8 cellular contexts compared by ENCODE assay signal in the genomic region with DNA sequence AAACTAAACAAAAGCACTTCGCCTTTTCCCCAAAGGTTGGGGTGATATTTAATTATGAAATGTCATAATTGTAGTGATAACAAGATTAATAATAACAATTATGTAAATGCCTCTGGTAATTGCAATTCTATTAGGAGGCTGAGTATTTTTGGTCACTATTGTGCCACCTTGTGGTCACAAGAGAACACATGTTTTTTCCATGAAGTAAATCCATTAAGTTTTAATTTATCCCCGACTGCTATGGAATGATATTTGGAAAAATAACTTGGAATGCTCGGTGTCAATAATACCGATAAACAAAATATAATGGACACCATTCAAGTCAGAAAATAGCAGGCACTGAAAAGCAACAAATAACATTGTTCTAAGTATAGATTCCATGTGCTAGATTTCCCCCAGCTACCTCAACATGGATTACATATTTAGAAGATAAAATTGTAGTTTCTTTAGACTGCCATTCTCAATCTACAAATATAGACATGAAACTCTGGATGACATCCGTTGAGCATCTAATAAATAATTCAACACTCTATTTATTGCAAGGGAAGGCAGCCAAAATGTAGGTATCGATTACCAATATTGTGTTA. TPM values are rescaled to one million over a fixed set of nuclear protein-coding genes. Genes with fewer than 3 reads are reported as not detected.
A peak's percentile ranks its signal among the peaks of the same experiment; 100 is the strongest.
DNase-seq lines count a peak whose midpoint lies in the region; ATAC-seq and TF ChIP-seq lines count a peak whose summit lies in the region.

No MANE protein-coding gene starts in this region.

- H3K9me3 ChIP-seq in Peyer's patch: no peaks in the 10 kb centered on the region
- H3K9me3 ChIP-seq in tibial nerve: no peaks in the 10 kb centered on the region

- no peaks in the 10 kb centered on the region for H3K4me1 Mint-ChIP-seq in activated CD8-positive, alpha-beta T cell treated with anti-CD3 and anti-CD28 coated beads for 36 hours (ENCODE audit: low read depth)
- no peaks in the 10 kb centered on the region for H3K4me1 Mint-ChIP-seq in activated CD8-positive, alpha-beta T cell treated with anti-CD3 and anti-CD28 coated beads, Interleukin-2, amount 10 ng/mL, durations not matched to agents 7 days and 5 days (ENCODE audit: low read depth)
- no peaks in the 10 kb centered on the region for H3K4me1 Mint-ChIP-seq in T-cell

- H3K27me3 ChIP-seq in Peyer's patch (no peaks in the 10 kb centered on the region), tibial nerve (no peaks in the 10 kb centered on the region)

- no peak overlapping the region for H3K27ac Mint-ChIP-seq in activated CD8-positive, alpha-beta T cell treated with anti-CD3 and anti-CD28 coated beads for 36 hours
- no peak overlapping the region for H3K27ac Mint-ChIP-seq in activated CD8-positive, alpha-beta T cell treated with anti-CD3 and anti-CD28 coated beads, Interleukin-2, amount 10 ng/mL, durations not matched to agents 7 days and 5 days
- no peak overlapping the region for H3K27ac Mint-ChIP-seq in T-cell

- no peaks in the 10 kb centered on the region for H3K36me3 Mint-ChIP-seq in activated CD8-positive, alpha-beta T cell treated with anti-CD3 and anti-CD28 coated beads for 36 hours (ENCODE audit: low read depth)
- no peaks in the 10 kb centered on the region for H3K36me3 Mint-ChIP-seq in activated CD8-positive, alpha-beta T cell treated with anti-CD3 and anti-CD28 coated beads, Interleukin-2, amount 10 ng/mL, durations not matched to agents 7 days and 5 days (ENCODE audit: low read depth)
- H3K36me3 Mint-ChIP-seq in T-cell: no peaks in the 10 kb centered on the region

- H3K4me3 Mint-ChIP-seq in activated CD8-positive, alpha-beta T cell treated with anti-CD3 and anti-CD28 coated beads for 36 hours: no peak overlapping the region
- no peak overlapping the region for H3K4me3 Mint-ChIP-seq in activated CD8-positive, alpha-beta T cell treated with anti-CD3 and anti-CD28 coated beads, Interleukin-2, amount 10 ng/mL, durations not matched to agents 7 days and 5 days
- no peak overlapping the region for H3K4me3 Mint-ChIP-seq in T-cell

- CTCF ChIA-PET in activated CD8-positive, alpha-beta T cell treated with anti-CD3 and anti-CD28 coated beads for 36 hours (lab: Charles Lee): interaction anchor here (1.3 to 1.4 kb wide), 2 partner anchors 578 to 583 kb away, joined by 3 read pairs; no protein-coding TSS in a partner anchor
- CTCF ChIA-PET in activated CD8-positive, alpha-beta T cell treated with anti-CD3 and anti-CD28 coated beads, Interleukin-2, amount 10 ng/mL, durations not matched to agents 7 days and 5 days (lab: Charles Lee): interaction anchor here (0.9 to 1.3 kb wide), 4 partner anchors 535 to 541 kb away, joined by 3 to 7 read pairs (median 4); no protein-coding TSS in a partner anchor
- CTCF ChIA-PET in T-cell (lab: Charles Lee): interaction anchor here in 1 of 2 donors (1.7 kb wide), 1 partner anchor 576 kb away, joined by 4 read pairs; no protein-coding TSS in a partner anchor

- H3K9me3 Mint-ChIP-seq in activated CD8-positive, alpha-beta T cell treated with anti-CD3 and anti-CD28 coated beads for 36 hours: no peaks in the 10 kb centered on the region
- no peaks in the 10 kb centered on the region for H3K9me3 Mint-ChIP-seq in activated CD8-positive, alpha-beta T cell treated with anti-CD3 and anti-CD28 coated beads, Interleukin-2, amount 10 ng/mL, durations not matched to agents 7 days and 5 days (ENCODE audit: insufficient read depth)
- no peaks in the 10 kb centered on the region for H3K9me3 Mint-ChIP-seq in T-cell

- H3K27me3 Mint-ChIP-seq in activated CD8-positive, alpha-beta T cell treated with anti-CD3 and anti-CD28 coated beads for 36 hours: peaks cover 1% of the 10 kb centered on the region
- peaks cover 4% of the 10 kb centered on the region for H3K27me3 Mint-ChIP-seq in activated CD8-positive, alpha-beta T cell treated with anti-CD3 and anti-CD28 coated beads, Interleukin-2, amount 10 ng/mL, durations not matched to agents 7 days and 5 days (ENCODE audit: low read depth)
- H3K27me3 Mint-ChIP-seq in T-cell: peaks cover 0 to 7% of the 10 kb centered on the region in 2 donors

- H3K4me3 ChIP-seq in Peyer's patch: no peak overlapping the region
- H3K4me3 ChIP-seq in foreskin fibroblast (ENCODE audit: low read depth in 1 of 2, low read length in 2 of 2): no peak overlapping the region
- H3K4me3 ChIP-seq in tibial nerve: no peak overlapping the region

- no peak for DNase-seq in activated CD8-positive, alpha-beta T cell treated with anti-CD3 and anti-CD28 coated beads for 36 hours
- no peak for DNase-seq in activated CD8-positive, alpha-beta T cell treated with anti-CD3 and anti-CD28 coated beads, Interleukin-2, amount 10 ng/mL, durations not matched to agents 7 days and 5 days
- no peak for DNase-seq in Peyer's patch
- peak in 1 of 2 donors; percentile 69 for DNase-seq in foreskin fibroblast
- no peak for DNase-seq in tibial nerve (ENCODE audit: low spot score in 2 of 2)
- no peak for DNase-seq in T-cell

- no peak overlapping the region for H3K27ac ChIP-seq in Peyer's patch
- no peak overlapping the region for H3K27ac ChIP-seq in tibial nerve

- no peak for TF ChIP-seq EP300 in tibial nerve (IDR thresholded peaks at IDR 0.05)

- 23 to 25% methylated on average over 6 of the region's 6 CpGs for WGBS in tibial nerve, 2 donors

- no peak for ATAC-seq in activated CD8-positive, alpha-beta T cell treated with anti-CD3 and anti-CD28 coated beads for 36 hours
- ATAC-seq in activated CD8-positive, alpha-beta T cell treated with anti-CD3 and anti-CD28 coated beads, Interleukin-2, amount 10 ng/mL, durations not matched to agents 7 days and 5 days: no peak
- ATAC-seq in HG03108 (IDR thresholded peaks at IDR 0.05; ENCODE audit: unreplicated experiment) (no peak), T-cell (replicated peaks in 1 of 4) (no peak)
- no peak for ATAC-seq in activated CD4-positive, CD25-positive, alpha-beta regulatory T cell treated with anti-CD3 and anti-CD28 coated beads, Interleukin-2, amount 50 U/mL, for 24 hours

- POLR2A ChIA-PET in activated CD8-positive, alpha-beta T cell treated with anti-CD3 and anti-CD28 coated beads for 36 hours (lab: Charles Lee): interaction anchor here (0.6 kb wide), 1 partner anchor 121 kb away, joined by 4 read pairs; no protein-coding TSS in a partner anchor
- POLR2A ChIA-PET in activated CD8-positive, alpha-beta T cell treated with anti-CD3 and anti-CD28 coated beads, Interleukin-2, amount 10 ng/mL, durations not matched to agents 7 days and 5 days (lab: Charles Lee): no interaction called here
- POLR2A ChIA-PET in T-cell (lab: Charles Lee): no interaction called here

- intact Hi-C loops in activated CD8-positive, alpha-beta T cell treated with anti-CD3 and anti-CD28 coated beads for 36 hours (cut with micrococcal nuclease): no loop called here

- no peak for TF ChIP-seq POLR2A in Peyer's patch (IDR thresholded peaks at IDR 0.05)
- TF ChIP-seq POLR2A in tibial nerve (IDR thresholded peaks at IDR 0.05): no peak

- no peaks in the 10 kb centered on the region for H3K36me3 ChIP-seq in Peyer's patch
- H3K36me3 ChIP-seq in tibial nerve: no peaks in the 10 kb centered on the region

- peak; percentile 85 for TF ChIP-seq CTCF in activated CD8-positive, alpha-beta T cell treated with anti-CD3 and anti-CD28 coated beads for 36 hours (IDR thresholded peaks at IDR 0.05)
- peak; percentile 33 to 85 (median 62) for TF ChIP-seq CTCF in Peyer's patch (IDR thresholded peaks at IDR 0.05)
- peak; percentile 50 for TF ChIP-seq CTCF in foreskin fibroblast (IDR thresholded peaks at IDR 0.05; ENCODE audit: low read depth, low read length)
- TF ChIP-seq CTCF in tibial nerve (IDR thresholded peaks at IDR 0.05): peak; percentile 52 to 82 (median 60)

- H3K4me1 ChIP-seq in Peyer's patch (no peaks in the 10 kb centered on the region), tibial nerve (peaks cover 0 to 13% (median 0%) of the 10 kb centered on the region in 4 donors)

RNA-seq across cellular contexts. Expression of a gene that starts 25.0 kb away (rescaled TPM):
- not detected for total RNA-seq in activated CD8-positive, alpha-beta T cell treated with anti-CD3 and anti-CD28 coated beads for 36 hours
- not detected for total RNA-seq in activated CD8-positive, alpha-beta T cell treated with anti-CD3 and anti-CD28 coated beads, Interleukin-2, amount 10 ng/mL, durations not matched to agents 7 days and 5 days
- total RNA-seq in Peyer's patch: 1 to 10 TPM in 3 of 4 donors, under 1 TPM in 1; 0.70 to 7.4 (median 3.0) TPM
- total RNA-seq in tibial nerve: 10 to 100 TPM in 1 of 4 donors, 1 to 10 TPM in 3; 2.7 to 18.0 (median 6.7) TPM
- total RNA-seq in T-cell: under 1 TPM in 2 of 5 donors, not detected in 3; 0.07 to 0.09 TPM
